1 cellular context compared by ENCODE assay signal in the genomic region with DNA sequence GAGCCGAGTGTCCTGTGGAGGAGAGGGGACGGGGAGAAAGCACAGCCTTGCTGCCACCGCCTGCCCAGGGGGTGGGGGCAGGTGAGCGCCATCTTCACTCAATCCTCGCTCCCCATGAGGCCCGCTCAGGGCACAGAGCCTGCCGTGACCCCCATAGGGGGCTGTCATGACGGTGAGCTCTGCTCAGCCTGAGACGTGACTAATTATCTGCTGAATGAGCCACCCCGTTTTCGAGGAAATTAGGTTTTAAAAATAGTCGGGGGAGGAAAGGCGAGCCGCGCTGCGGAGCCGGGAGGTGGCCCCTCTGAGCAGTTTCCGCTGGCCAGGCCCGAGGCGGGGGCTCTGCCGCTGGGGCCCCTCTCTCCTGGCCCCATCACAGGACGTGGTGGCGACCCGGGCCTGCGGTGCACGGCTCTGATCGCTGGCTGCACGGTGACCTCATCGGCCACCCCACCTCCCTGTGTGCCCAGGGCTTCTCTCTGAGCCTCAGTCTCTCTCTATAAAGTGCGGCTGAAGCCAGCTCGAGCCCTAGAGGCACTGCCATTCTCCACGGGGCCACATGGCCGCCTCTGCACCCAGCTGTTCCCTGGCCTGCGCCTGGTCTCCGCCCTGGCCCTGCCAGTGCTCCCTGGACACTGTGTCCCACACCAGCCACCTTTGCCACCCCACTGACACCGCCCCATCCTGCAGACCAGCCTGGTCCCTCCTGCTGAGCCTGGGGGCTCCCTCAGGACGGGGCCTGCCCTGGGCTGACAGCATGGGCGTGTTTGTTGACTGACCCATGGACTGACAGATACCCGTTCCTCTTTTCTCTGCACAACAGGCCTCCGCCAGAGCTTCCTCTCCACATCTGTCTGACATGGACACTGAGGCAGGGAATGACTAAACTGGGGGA.
A peak's percentile ranks its signal among the peaks of the same experiment; 100 is the strongest.
TF ChIP-seq lines count a peak whose summit lies in the region.

No MANE protein-coding gene starts in this region.

TF ChIP-seq in K562, 482 proteins besides CTCF, POLR2A, EP300 and RAD21 (continued from another document and continues in another):
- TF ChIP-seq CUX1 (CRISPR knock-in tag; IDR thresholded peaks at IDR 0.05) (peak; percentile 53; the same call in 1 of the 2 replicates), ZMIZ1 (IDR thresholded peaks at IDR 0.05; ENCODE audit: low read depth in 2 of 2, low read length in 2 of 2) (no peak), HDGF (IDR thresholded peaks at IDR 0.05) (peak; percentile 43; the same call in 1 of the 2 replicates), MEF2D (tag; conservative IDR thresholded peaks at IDR 0.05; ENCODE audit: low read depth) (0 out of 2 replicates have a peak, but pooled peaks have one; percentile 1), CEBPB (tag; IDR thresholded peaks at IDR 0.05) (no peak), MEF2A (IDR thresholded peaks at IDR 0.05; ENCODE audit: control insufficient read depth, low read depth, low read length) (no peak), VEZF1 (CRISPR knock-in tag; IDR thresholded peaks at IDR 0.05) (no peak; the same call in 1 of the 2 replicates), RERE (CRISPR knock-in tag; IDR thresholded peaks at IDR 0.05; ENCODE audit: borderline replicate concordance) (no peak), SUPT5H (IDR thresholded peaks at IDR 0.05) (no peak), ZFP36 (IDR thresholded peaks at IDR 0.05; ENCODE audit: low read depth, low read length, partially characterized antibody) (no peak), SIN3A (IDR thresholded peaks at IDR 0.05; ENCODE audit: borderline replicate concordance in 2 of 2, control insufficient read depth in 1 of 2, low read depth in 2 of 2, low read length in 2 of 2) (no peak), ELF2 (CRISPR knock-in tag; IDR thresholded peaks at IDR 0.05) (no peak), PRPF4 (IDR thresholded peaks at IDR 0.05; ENCODE audit: insufficient read depth, low read depth, low read length, poor library complexity, severe bottlenecking) (no peak), TEAD2 (tag; IDR thresholded peaks at IDR 0.05) (no peak), MXD1 (CRISPR knock-in tag; IDR thresholded peaks at IDR 0.05; ENCODE audit: borderline replicate concordance, poor library complexity, severe bottlenecking) (no peak), MECOM (CRISPR knock-in tag; IDR thresholded peaks at IDR 0.05) (no peak), HIVEP1 (CRISPR knock-in tag; IDR thresholded peaks at IDR 0.05) (no peak), ZNF696 (CRISPR knock-in tag; conservative IDR thresholded peaks at IDR 0.05) (no peak), TGIF2 (CRISPR knock-in tag; IDR thresholded peaks at IDR 0.05) (no peak), RFX5 (IDR thresholded peaks at IDR 0.05; ENCODE audit: low read depth, low read length) (no peak), HOXB6 (CRISPR knock-in tag; IDR thresholded peaks at IDR 0.05; ENCODE audit: borderline replicate concordance) (no peak), NFYB (IDR thresholded peaks at IDR 0.05; ENCODE audit: extremely low read depth, insufficient read length) (no peak), ZKSCAN8 (CRISPR knock-in tag; IDR thresholded peaks at IDR 0.05) (no peak), PTRF (tag; IDR thresholded peaks at IDR 0.05) (no peak), THRB (CRISPR knock-in tag; conservative IDR thresholded peaks at IDR 0.05) (no peak), GABPB2 (CRISPR knock-in tag; conservative IDR thresholded peaks at IDR 0.05) (no peak), GATA2 (CRISPR knock-in tag; IDR thresholded peaks at IDR 0.05) (no peak), TSC22D4 (tag; IDR thresholded peaks at IDR 0.05) (no peak)
- TF ChIP-seq, protein P1, sequence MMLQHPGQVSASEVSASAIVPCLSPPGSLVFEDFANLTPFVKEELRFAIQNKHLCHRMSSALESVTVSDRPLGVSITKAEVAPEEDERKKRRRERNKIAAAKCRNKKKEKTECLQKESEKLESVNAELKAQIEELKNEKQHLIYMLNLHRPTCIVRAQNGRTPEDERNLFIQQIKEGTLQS (IDR thresholded peaks at IDR 0.05), result peak; percentile 57; the same call in 1 of the 2 replicates
- TF ChIP-seq, protein P1 (CRISPR knock-in tag; conservative IDR thresholded peaks at IDR 0.05), result no peak
- TF ChIP-seq, protein P2, sequence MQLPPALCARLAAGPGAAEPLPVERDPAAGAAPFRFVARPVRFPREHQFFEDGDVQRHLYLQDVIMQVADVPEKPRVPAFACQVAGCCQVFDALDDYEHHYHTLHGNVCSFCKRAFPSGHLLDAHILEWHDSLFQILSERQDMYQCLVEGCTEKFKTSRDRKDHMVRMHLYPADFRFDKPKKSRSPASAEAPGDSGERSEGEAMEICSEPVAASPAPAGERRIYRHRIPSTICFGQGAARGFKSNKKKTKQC (CRISPR knock-in tag; IDR thresholded peaks at IDR 0.05), result no peak
- TF ChIP-seq, protein P3, sequence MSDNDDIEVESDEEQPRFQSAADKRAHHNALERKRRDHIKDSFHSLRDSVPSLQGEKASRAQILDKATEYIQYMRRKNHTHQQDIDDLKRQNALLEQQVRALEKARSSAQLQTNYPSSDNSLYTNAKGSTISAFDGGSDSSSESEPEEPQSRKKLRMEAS (CRISPR knock-in tag; IDR thresholded peaks at IDR 0.05), result peak; percentile 54; the same call in 1 of the 2 replicates
- TF ChIP-seq, protein P4, sequence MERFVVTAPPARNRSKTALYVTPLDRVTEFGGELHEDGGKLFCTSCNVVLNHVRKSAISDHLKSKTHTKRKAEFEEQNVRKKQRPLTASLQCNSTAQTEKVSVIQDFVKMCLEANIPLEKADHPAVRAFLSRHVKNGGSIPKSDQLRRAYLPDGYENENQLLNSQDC (CRISPR knock-in tag; IDR thresholded peaks at IDR 0.05), result no peak
